In the genomic region with DNA sequence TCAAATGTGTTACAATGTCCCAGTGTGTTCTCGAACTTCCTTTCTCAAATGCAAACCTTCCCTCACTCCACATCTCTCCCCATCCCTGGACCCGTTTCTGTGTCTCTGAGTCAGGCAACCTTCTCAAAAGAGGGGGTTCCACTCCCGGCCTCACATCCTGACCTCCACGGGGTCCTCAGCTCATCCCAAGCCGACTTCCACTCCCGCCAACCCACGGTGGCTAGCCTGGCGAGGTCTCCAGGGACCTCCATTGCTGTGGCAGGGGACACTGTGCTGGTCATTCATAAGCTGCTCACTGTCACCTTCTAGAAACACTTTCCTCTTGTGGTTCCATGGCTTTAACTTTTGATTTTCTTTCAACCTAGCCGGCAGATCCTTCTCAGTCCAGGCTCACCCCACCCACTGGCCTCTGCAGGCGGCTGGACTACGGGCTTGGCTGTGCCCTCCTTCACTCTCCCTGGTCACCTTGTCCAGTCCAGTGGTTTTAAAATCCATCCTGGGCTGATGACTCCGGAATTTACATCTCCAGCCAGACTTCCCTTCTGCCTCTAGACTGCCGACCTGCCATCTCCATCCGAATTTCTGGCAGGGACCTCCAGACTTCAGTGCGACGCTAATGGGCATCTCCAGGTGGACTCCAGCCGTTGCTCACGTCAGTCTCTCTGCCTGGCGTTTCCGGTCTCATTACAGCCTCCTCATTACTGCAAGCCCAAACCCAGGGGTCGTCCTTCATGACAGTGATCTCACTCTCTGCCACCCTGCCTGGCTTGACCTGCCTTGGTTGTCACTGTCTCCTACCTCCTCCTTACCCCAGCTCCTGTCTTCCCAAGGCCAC, we compare ENCODE assay signal across 1 cellular context.
TF ChIP-seq lines count a peak whose summit lies in the region.

No MANE protein-coding gene starts in this region.

TF ChIP-seq in H1, 55 proteins besides CTCF, POLR2A, EP300 and RAD21:
- TF ChIP-seq ZNF274 (IDR thresholded peaks at IDR 0.05; ENCODE audit: borderline replicate concordance, extremely low read depth, low read length), result no peak
- TF ChIP-seq SIN3A (conservative IDR thresholded peaks at IDR 0.05 in 1 of 2, IDR thresholded peaks at IDR 0.05 in 1 of 2; ENCODE audit: low read depth in 1 of 2, low read length in 2 of 2), result no peak
- TF ChIP-seq FOSL1 (IDR thresholded peaks at IDR 0.05; ENCODE audit: insufficient read depth, low read depth, low read length), result no peak
TF ChIP-seq in H1: peak in this region for 0.
